ENCODE assay signal across 1 cellular context in genomic region chr6:39381535-39382140, GRCh38.
TF ChIP-seq lines count a peak whose summit lies in the region.

No MANE protein-coding gene starts in this region.

TF ChIP-seq in GM23338, 12 proteins besides CTCF, POLR2A, EP300 and RAD21:
- TF ChIP-seq ZNF462 (CRISPR knock-in tag; IDR thresholded peaks at IDR 0.05): no peak
- TF ChIP-seq EZH2phosphoT487 (IDR thresholded peaks at IDR 0.05; ENCODE audit: unreplicated experiment): no peak
- TF ChIP-seq REST (IDR thresholded peaks at IDR 0.05; ENCODE audit: unreplicated experiment): no peak
- no peak for TF ChIP-seq JUNB (IDR thresholded peaks at IDR 0.05; ENCODE audit: unreplicated experiment)
- no peak for TF ChIP-seq POLR2AphosphoS5 (IDR thresholded peaks at IDR 0.05; ENCODE audit: low read depth)
- no peak for TF ChIP-seq STAT1 (IDR thresholded peaks at IDR 0.05; ENCODE audit: unreplicated experiment)
- TF ChIP-seq CREB1 (CRISPR knock-in tag; IDR thresholded peaks at IDR 0.05; ENCODE audit: low read depth): no peak
- no peak for TF ChIP-seq EZH2 (IDR thresholded peaks at IDR 0.05; ENCODE audit: low read depth, unreplicated experiment)
- no peak for TF ChIP-seq ETS1 (IDR thresholded peaks at IDR 0.05)
- no peak for TF ChIP-seq ZNF331 (CRISPR knock-in tag; IDR thresholded peaks at IDR 0.05; ENCODE audit: low read depth)
- TF ChIP-seq NANOG (IDR thresholded peaks at IDR 0.05; ENCODE audit: borderline replicate concordance): no peak
- no peak for TF ChIP-seq ZNF114 (CRISPR knock-in tag; IDR thresholded peaks at IDR 0.05)
